Comparison of ENCODE assay signal across 1 cellular context in the genomic region with DNA sequence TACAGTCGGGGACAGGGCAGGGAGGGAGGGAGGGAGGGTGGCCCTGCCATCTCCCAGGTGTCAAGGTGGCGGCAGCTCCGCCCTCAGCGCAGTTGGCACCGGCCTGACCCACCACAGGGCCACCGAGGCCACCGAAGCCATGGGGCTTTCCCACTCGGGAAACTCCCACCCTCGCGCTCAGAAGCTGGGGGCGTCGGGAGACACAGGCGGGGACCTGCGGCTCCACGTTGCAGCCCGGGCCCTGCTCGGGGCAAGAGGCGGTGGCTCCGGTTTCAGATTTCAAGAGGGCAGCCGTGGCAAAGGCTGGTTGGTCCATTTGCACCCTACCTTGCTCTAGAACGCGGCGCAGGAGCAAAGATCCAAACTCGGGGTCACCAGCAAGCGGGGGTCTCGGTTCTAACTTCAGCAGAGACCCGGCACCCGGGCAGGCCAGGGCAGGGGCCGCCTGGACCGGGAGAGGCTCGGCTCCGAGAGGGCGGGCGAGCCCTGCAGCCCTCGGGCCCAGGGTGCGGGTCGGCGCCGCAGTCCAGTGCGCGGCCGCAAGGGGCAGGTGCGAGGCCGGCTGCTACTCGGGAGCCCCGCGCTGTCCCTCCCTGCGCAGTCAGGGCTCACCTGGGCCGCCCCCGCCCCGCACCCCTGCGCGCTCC.
TF ChIP-seq lines count a peak whose summit lies in the region.

No MANE protein-coding gene starts in this region.

TF ChIP-seq in HepG2, 621 proteins besides CTCF, POLR2A, EP300 and RAD21 (continued from another document and continues in another):
- TF ChIP-seq, protein P1, sequence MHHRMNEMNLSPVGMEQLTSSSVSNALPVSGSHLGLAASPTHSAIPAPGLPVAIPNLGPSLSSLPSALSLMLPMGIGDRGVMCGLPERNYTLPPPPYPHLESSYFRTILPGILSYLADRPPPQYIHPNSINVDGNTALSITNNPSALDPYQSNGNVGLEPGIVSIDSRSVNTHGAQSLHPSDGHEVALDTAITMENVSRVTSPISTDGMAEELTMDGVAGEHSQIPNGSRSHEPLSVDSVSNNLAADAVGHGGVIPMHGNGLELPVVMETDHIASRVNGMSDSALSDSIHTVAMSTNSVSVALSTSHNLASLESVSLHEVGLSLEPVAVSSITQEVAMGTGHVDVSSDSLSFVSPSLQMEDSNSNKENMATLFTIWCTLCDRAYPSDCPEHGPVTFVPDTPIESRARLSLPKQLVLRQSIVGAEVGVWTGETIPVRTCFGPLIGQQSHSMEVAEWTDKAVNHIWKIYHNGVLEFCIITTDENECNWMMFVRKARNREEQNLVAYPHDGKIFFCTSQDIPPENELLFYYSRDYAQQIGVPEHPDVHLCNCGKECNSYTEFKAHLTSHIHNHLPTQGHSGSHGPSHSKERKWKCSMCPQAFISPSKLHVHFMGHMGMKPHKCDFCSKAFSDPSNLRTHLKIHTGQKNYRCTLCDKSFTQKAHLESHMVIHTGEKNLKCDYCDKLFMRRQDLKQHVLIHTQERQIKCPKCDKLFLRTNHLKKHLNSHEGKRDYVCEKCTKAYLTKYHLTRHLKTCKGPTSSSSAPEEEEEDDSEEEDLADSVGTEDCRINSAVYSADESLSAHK (CRISPR knock-in tag; IDR thresholded peaks at IDR 0.05; ENCODE audit: borderline replicate concordance) = no peak
- TF ChIP-seq TEAD2 (CRISPR knock-in tag; IDR thresholded peaks at IDR 0.05) (no peak), GATAD1 (CRISPR knock-in tag; IDR thresholded peaks at IDR 0.05) (peak; percentile 46; the same call in 1 of the 2 replicates), NR2F6 (IDR thresholded peaks at IDR 0.05) (no peak), NR2F6 (CRISPR knock-in tag; IDR thresholded peaks at IDR 0.05) (0 out of 2 replicates have a peak, but pooled peaks have one; percentile 8), FOSL1 (CRISPR knock-in tag; IDR thresholded peaks at IDR 0.05; ENCODE audit: borderline replicate concordance) (no peak), BRCA1 (CRISPR knock-in tag; IDR thresholded peaks at IDR 0.05) (no peak), ZNF30 (CRISPR knock-in tag; IDR thresholded peaks at IDR 0.05) (no peak), ZNF619 (CRISPR knock-in tag; IDR thresholded peaks at IDR 0.05) (peak; percentile 83; the same call in 1 of the 2 replicates), TCF12 (IDR thresholded peaks at IDR 0.05) (no peak), TCF12 (CRISPR knock-in tag; IDR thresholded peaks at IDR 0.05) (0 out of 2 replicates have a peak, but pooled peaks have one; percentile 48), ZNF556 (CRISPR knock-in tag; IDR thresholded peaks at IDR 0.05; ENCODE audit: borderline replicate concordance) (peak; percentile 66; the same call in 1 of the 2 replicates), ZNF777 (CRISPR knock-in tag; IDR thresholded peaks at IDR 0.05) (peak; percentile 87), KLF13 (CRISPR knock-in tag; IDR thresholded peaks at IDR 0.05) (peak; percentile 75; the same call in 1 of the 2 replicates), ZNF607 (CRISPR knock-in tag; IDR thresholded peaks at IDR 0.05; ENCODE audit: borderline replicate concordance) (peak; percentile 67; the same call in 1 of the 2 replicates)
- TF ChIP-seq, protein P2, sequence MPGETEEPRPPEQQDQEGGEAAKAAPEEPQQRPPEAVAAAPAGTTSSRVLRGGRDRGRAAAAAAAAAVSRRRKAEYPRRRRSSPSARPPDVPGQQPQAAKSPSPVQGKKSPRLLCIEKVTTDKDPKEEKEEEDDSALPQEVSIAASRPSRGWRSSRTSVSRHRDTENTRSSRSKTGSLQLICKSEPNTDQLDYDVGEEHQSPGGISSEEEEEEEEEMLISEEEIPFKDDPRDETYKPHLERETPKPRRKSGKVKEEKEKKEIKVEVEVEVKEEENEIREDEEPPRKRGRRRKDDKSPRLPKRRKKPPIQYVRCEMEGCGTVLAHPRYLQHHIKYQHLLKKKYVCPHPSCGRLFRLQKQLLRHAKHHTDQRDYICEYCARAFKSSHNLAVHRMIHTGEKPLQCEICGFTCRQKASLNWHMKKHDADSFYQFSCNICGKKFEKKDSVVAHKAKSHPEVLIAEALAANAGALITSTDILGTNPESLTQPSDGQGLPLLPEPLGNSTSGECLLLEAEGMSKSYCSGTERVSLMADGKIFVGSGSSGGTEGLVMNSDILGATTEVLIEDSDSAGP (CRISPR knock-in tag; IDR thresholded peaks at IDR 0.05; ENCODE audit: borderline replicate concordance) = peak; percentile 73; the same call in 1 of the 2 replicates
- TF ChIP-seq, protein P3, sequence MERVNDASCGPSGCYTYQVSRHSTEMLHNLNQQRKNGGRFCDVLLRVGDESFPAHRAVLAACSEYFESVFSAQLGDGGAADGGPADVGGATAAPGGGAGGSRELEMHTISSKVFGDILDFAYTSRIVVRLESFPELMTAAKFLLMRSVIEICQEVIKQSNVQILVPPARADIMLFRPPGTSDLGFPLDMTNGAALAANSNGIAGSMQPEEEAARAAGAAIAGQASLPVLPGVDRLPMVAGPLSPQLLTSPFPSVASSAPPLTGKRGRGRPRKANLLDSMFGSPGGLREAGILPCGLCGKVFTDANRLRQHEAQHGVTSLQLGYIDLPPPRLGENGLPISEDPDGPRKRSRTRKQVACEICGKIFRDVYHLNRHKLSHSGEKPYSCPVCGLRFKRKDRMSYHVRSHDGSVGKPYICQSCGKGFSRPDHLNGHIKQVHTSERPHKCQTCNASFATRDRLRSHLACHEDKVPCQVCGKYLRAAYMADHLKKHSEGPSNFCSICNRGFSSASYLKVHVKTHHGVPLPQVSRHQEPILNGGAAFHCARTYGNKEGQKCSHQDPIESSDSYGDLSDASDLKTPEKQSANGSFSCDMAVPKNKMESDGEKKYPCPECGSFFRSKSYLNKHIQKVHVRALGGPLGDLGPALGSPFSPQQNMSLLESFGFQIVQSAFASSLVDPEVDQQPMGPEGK (CRISPR knock-in tag; IDR thresholded peaks at IDR 0.05) = peak; percentile 15; the same call in 1 of the 2 replicates
- TF ChIP-seq, protein P4, sequence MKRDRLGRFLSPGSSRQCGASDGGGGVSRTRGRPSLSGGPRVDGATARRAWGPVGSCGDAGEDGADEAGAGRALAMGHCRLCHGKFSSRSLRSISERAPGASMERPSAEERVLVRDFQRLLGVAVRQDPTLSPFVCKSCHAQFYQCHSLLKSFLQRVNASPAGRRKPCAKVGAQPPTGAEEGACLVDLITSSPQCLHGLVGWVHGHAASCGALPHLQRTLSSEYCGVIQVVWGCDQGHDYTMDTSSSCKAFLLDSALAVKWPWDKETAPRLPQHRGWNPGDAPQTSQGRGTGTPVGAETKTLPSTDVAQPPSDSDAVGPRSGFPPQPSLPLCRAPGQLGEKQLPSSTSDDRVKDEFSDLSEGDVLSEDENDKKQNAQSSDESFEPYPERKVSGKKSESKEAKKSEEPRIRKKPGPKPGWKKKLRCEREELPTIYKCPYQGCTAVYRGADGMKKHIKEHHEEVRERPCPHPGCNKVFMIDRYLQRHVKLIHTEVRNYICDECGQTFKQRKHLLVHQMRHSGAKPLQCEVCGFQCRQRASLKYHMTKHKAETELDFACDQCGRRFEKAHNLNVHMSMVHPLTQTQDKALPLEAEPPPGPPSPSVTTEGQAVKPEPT (CRISPR knock-in tag; IDR thresholded peaks at IDR 0.05; ENCODE audit: low read depth) = 0 out of 2 replicates have a peak, but pooled peaks have one; percentile 66
- TF ChIP-seq, protein P5, sequence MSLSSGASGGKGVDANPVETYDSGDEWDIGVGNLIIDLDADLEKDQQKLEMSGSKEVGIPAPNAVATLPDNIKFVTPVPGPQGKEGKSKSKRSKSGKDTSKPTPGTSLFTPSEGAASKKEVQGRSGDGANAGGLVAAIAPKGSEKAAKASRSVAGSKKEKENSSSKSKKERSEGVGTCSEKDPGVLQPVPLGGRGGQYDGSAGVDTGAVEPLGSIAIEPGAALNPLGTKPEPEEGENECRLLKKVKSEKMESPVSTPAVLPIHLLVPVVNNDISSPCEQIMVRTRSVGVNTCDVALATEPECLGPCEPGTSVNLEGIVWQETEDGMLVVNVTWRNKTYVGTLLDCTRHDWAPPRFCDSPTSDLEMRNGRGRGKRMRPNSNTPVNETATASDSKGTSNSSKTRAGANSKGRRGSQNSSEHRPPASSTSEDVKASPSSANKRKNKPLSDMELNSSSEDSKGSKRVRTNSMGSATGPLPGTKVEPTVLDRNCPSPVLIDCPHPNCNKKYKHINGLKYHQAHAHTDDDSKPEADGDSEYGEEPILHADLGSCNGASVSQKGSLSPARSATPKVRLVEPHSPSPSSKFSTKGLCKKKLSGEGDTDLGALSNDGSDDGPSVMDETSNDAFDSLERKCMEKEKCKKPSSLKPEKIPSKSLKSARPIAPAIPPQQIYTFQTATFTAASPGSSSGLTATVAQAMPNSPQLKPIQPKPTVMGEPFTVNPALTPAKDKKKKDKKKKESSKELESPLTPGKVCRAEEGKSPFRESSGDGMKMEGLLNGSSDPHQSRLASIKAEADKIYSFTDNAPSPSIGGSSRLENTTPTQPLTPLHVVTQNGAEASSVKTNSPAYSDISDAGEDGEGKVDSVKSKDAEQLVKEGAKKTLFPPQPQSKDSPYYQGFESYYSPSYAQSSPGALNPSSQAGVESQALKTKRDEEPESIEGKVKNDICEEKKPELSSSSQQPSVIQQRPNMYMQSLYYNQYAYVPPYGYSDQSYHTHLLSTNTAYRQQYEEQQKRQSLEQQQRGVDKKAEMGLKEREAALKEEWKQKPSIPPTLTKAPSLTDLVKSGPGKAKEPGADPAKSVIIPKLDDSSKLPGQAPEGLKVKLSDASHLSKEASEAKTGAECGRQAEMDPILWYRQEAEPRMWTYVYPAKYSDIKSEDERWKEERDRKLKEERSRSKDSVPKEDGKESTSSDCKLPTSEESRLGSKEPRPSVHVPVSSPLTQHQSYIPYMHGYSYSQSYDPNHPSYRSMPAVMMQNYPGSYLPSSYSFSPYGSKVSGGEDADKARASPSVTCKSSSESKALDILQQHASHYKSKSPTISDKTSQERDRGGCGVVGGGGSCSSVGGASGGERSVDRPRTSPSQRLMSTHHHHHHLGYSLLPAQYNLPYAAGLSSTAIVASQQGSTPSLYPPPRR (CRISPR knock-in tag; IDR thresholded peaks at IDR 0.05; ENCODE audit: borderline replicate concordance) = peak; percentile 60
- TF ChIP-seq, protein P6, sequence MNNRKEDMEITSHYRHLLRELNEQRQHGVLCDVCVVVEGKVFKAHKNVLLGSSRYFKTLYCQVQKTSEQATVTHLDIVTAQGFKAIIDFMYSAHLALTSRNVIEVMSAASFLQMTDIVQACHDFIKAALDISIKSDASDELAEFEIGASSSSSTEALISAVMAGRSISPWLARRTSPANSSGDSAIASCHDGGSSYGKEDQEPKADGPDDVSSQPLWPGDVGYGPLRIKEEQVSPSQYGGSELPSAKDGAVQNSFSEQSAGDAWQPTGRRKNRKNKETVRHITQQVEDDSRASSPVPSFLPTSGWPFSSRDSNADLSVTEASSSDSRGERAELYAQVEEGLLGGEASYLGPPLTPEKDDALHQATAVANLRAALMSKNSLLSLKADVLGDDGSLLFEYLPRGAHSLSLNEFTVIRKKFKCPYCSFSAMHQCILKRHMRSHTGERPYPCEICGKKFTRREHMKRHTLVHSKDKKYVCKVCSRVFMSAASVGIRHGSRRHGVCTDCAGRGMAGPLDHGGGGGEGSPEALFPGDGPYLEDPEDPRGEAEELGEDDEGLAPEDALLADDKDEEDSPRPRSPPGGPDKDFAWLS (CRISPR knock-in tag; IDR thresholded peaks at IDR 0.05; ENCODE audit: borderline replicate concordance) = peak; percentile 78; the same call in 1 of the 2 replicates
- TF ChIP-seq, protein P7, sequence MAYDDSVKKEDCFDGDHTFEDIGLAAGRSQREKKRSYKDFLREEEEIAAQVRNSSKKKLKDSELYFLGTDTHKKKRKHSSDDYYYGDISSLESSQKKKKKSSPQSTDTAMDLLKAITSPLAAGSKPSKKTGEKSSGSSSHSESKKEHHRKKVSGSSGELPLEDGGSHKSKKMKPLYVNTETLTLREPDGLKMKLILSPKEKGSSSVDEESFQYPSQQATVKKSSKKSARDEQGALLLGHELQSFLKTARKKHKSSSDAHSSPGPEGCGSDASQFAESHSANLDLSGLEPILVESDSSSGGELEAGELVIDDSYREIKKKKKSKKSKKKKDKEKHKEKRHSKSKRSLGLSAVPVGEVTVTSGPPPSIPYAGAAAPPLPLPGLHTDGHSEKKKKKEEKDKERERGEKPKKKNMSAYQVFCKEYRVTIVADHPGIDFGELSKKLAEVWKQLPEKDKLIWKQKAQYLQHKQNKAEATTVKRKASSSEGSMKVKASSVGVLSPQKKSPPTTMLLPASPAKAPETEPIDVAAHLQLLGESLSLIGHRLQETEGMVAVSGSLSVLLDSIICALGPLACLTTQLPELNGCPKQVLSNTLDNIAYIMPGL (CRISPR knock-in tag; IDR thresholded peaks at IDR 0.05; ENCODE audit: borderline replicate concordance in 1 of 2, low read depth in 1 of 2) = peak in 1 of 2 experiments; percentile 69; a peak in 2 of 4 replicates
- TF ChIP-seq, protein P8, sequence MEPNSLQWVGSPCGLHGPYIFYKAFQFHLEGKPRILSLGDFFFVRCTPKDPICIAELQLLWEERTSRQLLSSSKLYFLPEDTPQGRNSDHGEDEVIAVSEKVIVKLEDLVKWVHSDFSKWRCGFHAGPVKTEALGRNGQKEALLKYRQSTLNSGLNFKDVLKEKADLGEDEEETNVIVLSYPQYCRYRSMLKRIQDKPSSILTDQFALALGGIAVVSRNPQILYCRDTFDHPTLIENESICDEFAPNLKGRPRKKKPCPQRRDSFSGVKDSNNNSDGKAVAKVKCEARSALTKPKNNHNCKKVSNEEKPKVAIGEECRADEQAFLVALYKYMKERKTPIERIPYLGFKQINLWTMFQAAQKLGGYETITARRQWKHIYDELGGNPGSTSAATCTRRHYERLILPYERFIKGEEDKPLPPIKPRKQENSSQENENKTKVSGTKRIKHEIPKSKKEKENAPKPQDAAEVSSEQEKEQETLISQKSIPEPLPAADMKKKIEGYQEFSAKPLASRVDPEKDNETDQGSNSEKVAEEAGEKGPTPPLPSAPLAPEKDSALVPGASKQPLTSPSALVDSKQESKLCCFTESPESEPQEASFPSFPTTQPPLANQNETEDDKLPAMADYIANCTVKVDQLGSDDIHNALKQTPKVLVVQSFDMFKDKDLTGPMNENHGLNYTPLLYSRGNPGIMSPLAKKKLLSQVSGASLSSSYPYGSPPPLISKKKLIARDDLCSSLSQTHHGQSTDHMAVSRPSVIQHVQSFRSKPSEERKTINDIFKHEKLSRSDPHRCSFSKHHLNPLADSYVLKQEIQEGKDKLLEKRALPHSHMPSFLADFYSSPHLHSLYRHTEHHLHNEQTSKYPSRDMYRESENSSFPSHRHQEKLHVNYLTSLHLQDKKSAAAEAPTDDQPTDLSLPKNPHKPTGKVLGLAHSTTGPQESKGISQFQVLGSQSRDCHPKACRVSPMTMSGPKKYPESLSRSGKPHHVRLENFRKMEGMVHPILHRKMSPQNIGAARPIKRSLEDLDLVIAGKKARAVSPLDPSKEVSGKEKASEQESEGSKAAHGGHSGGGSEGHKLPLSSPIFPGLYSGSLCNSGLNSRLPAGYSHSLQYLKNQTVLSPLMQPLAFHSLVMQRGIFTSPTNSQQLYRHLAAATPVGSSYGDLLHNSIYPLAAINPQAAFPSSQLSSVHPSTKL (CRISPR knock-in tag; IDR thresholded peaks at IDR 0.05) = 0 out of 2 replicates have a peak, but pooled peaks have one; percentile 9
- TF ChIP-seq, protein P9, sequence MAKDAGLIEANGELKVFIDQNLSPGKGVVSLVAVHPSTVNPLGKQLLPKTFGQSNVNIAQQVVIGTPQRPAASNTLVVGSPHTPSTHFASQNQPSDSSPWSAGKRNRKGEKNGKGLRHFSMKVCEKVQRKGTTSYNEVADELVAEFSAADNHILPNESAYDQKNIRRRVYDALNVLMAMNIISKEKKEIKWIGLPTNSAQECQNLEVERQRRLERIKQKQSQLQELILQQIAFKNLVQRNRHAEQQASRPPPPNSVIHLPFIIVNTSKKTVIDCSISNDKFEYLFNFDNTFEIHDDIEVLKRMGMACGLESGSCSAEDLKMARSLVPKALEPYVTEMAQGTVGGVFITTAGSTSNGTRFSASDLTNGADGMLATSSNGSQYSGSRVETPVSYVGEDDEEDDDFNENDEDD (CRISPR knock-in tag; IDR thresholded peaks at IDR 0.05; ENCODE audit: borderline replicate concordance) = peak; percentile 82; the same call in 1 of the 2 replicates
